ENCODE assay signal across 9 cellular contexts in genomic region chr2:168030862-168031624, GRCh38.
A peak's percentile ranks its signal among the peaks of the same experiment; 100 is the strongest.
DNase-seq lines count a peak whose midpoint lies in the region; ATAC-seq lines count a peak whose summit lies in the region.
"Had no signal": no experiment of that assay in that cellular context is flagged by ENCODE, and none has a peak within 500 bp of the region (broad histone marks: within the 10 kb centered on the region; RNA-seq: fewer than 3 reads in every experiment).

No MANE protein-coding gene starts in this region.

- peak; percentile 17 for DNase-seq in germinal center (ENCODE audit: low spot score)
- no peak for DNase-seq in pons (ENCODE audit: low spot score)
- no peak for DNase-seq in NCI-H2227 treated with DMSO at 0.1 percent for 48 hours (lab: John Stamatoyannopoulos, UW)
- no peak for DNase-seq in GOT3 (lab: John Stamatoyannopoulos, UW)
- no peak for DNase-seq in NCI-H1048 (lab: John Stamatoyannopoulos, UW)
- DNase-seq: H7 had no signal

- ATAC-seq in GM18498 (IDR thresholded peaks at IDR 0.05; ENCODE audit: unreplicated experiment) (peak; percentile 90), GM21528 (IDR thresholded peaks at IDR 0.05; ENCODE audit: low FRiP score, unreplicated experiment) (peak; percentile 72), HG03558 (IDR thresholded peaks at IDR 0.05; ENCODE audit: extremely low read depth, unreplicated experiment) (peak; percentile 88)
